Comparison of ENCODE assay signal across 1 cellular context in genomic region chr11:33857924-33858323, GRCh38.
A peak's percentile ranks its signal among the peaks of the same experiment; 100 is the strongest.
TF ChIP-seq lines count a peak whose summit lies in the region.

No MANE protein-coding gene starts in this region.

TF ChIP-seq in K562, 482 proteins besides CTCF, POLR2A, EP300 and RAD21 (continued from another document):
- TF ChIP-seq ZBTB26 (CRISPR knock-in tag; IDR thresholded peaks at IDR 0.05) (no peak), ZSCAN29 (IDR thresholded peaks at IDR 0.05) (no peak; the same call in 1 of the 2 replicates), NFYB (IDR thresholded peaks at IDR 0.05; ENCODE audit: extremely low read depth, insufficient read length) (no peak), YBX1 (IDR thresholded peaks at IDR 0.05) (no peak), GATAD2B (IDR thresholded peaks at IDR 0.05; ENCODE audit: borderline replicate concordance) (no peak), DIDO1 (tag; IDR thresholded peaks at IDR 0.05; ENCODE audit: low read depth) (0 out of 2 replicates have a peak, but pooled peaks have one; percentile 11), GATAD2A (IDR thresholded peaks at IDR 0.05) (no peak), ZNF174 (CRISPR knock-in tag; IDR thresholded peaks at IDR 0.05) (no peak), SMC3 (conservative IDR thresholded peaks at IDR 0.05; ENCODE audit: insufficient read depth, low read depth, low read length) (peak; percentile 99), ARID2 (IDR thresholded peaks at IDR 0.05) (peak; percentile 90), GTF2E2 (tag; IDR thresholded peaks at IDR 0.05) (no peak), CHD2 (IDR thresholded peaks at IDR 0.05; ENCODE audit: low read depth, low read length) (0 out of 2 replicates have a peak, but pooled peaks have one; percentile 15), ETV5 (CRISPR knock-in tag; IDR thresholded peaks at IDR 0.05; ENCODE audit: low read depth) (no peak), CUX1 (CRISPR knock-in tag; IDR thresholded peaks at IDR 0.05) (no peak), ZNF24 (IDR thresholded peaks at IDR 0.05) (no peak), CXXC5 (CRISPR knock-in tag; IDR thresholded peaks at IDR 0.05) (peak; percentile 14; the same call in 1 of the 2 replicates), JUN (IDR thresholded peaks at IDR 0.05; ENCODE audit: borderline replicate concordance, low read depth, low read length) (0 out of 2 replicates have a peak, but pooled peaks have one; percentile 21), JUN (CRISPR knock-in tag; IDR thresholded peaks at IDR 0.05; ENCODE audit: borderline replicate concordance) (no peak), MAX (CRISPR knock-in tag; IDR thresholded peaks at IDR 0.05) (no peak), SUPT5H (IDR thresholded peaks at IDR 0.05) (peak; percentile 40; the same call in 1 of the 2 replicates), GABPB1 (CRISPR knock-in tag; IDR thresholded peaks at IDR 0.05) (0 out of 2 replicates have a peak, but pooled peaks have one; percentile 18), CHAMP1 (IDR thresholded peaks at IDR 0.05) (peak; percentile 15; the same call in 1 of the 2 replicates), DEAF1 (CRISPR knock-in tag; IDR thresholded peaks at IDR 0.05) (peak; percentile 99), ESRRB (CRISPR knock-in tag; IDR thresholded peaks at IDR 0.05; ENCODE audit: borderline replicate concordance) (no peak), CAMTA2 (CRISPR knock-in tag; conservative IDR thresholded peaks at IDR 0.05) (no peak), NELFE (IDR thresholded peaks at IDR 0.05; ENCODE audit: insufficient read depth, insufficient read length) (no peak), PATZ1 (CRISPR knock-in tag; IDR thresholded peaks at IDR 0.05; ENCODE audit: borderline replicate concordance) (no peak), ZBTB33 (CRISPR knock-in tag; IDR thresholded peaks at IDR 0.05) (no peak)
